ENCODE assay signal across 15 cellular contexts in genomic region chr4:87677731-87678130, GRCh38. TPM values are rescaled to one million over a fixed set of nuclear protein-coding genes. Genes with fewer than 3 reads are reported as not detected.
DNase-seq lines count a peak whose midpoint lies in the region; ATAC-seq and TF ChIP-seq lines count a peak whose summit lies in the region.
"Had no signal": no experiment of that assay in that cellular context is flagged by ENCODE, and none has a peak within 500 bp of the region (broad histone marks: within the 10 kb centered on the region; RNA-seq: fewer than 3 reads in every experiment).

No MANE protein-coding gene starts in this region.

- no peak for TF ChIP-seq EP300 in gastroesophageal sphincter (IDR thresholded peaks at IDR 0.05)

- 32 to 39% methylated on average over 4 to 5 of the region's 7 CpGs for WGBS in gastroesophageal sphincter (ENCODE audit: low coverage in 1 of 2), 2 donors

- peaks cover 0 to 6% (median 0%) of the 10 kb centered on the region in 3 donors for H3K4me1 ChIP-seq in gastroesophageal sphincter
- H3K4me1 ChIP-seq: A549, prostate gland had no signal

- H3K4me3 ChIP-seq in gastroesophageal sphincter = no peak overlapping the region
- H3K4me3 ChIP-seq: A549, body of pancreas, esophagus squamous epithelium, lung, prostate gland had no signal

- TF ChIP-seq POLR2A in gastroesophageal sphincter (IDR thresholded peaks at IDR 0.05) = no peak

- H3K27me3 ChIP-seq in gastroesophageal sphincter = no peaks in the 10 kb centered on the region
- H3K27me3 ChIP-seq: body of pancreas, esophagus squamous epithelium had no signal

- ATAC-seq in GM19468 (IDR thresholded peaks at IDR 0.05; ENCODE audit: extremely low read depth, unreplicated experiment) (peak; percentile 79), HG03095 (IDR thresholded peaks at IDR 0.05; ENCODE audit: unreplicated experiment) (peak; percentile 97), gastroesophageal sphincter (peak; percentile 39)
- ATAC-seq: A549, body of pancreas had no signal

- peak overlapping the region in 1 of 4 donors; percentile 17 for H3K27ac ChIP-seq in gastroesophageal sphincter
- H3K27ac ChIP-seq: A549, body of pancreas, esophagus squamous epithelium, prostate gland had no signal

- no peaks in the 10 kb centered on the region for H3K9me3 ChIP-seq in gastroesophageal sphincter
- H3K9me3 ChIP-seq: body of pancreas, prostate gland had no signal

- DNase-seq in COLO829 (ENCODE audit: low spot score) (peak; percentile 66), NCI-H2107 treated with DMSO at 0.1 percent for 48 hours (lab: John Stamatoyannopoulos, UW; ENCODE audit: unreplicated experiment) (no peak), midbrain (lab: John Stamatoyannopoulos, UW) (no peak), kidney tubule cell (ENCODE audit: low spot score) (no peak), hepatic stellate cell (ENCODE audit: low spot score) (no peak)
- DNase-seq: body of pancreas, esophagus squamous epithelium, KBM-7 had no signal

- no peaks in the 10 kb centered on the region for H3K36me3 ChIP-seq in gastroesophageal sphincter
- H3K36me3 ChIP-seq: esophagus squamous epithelium, prostate gland had no signal

- TF ChIP-seq CTCF in gastroesophageal sphincter (IDR thresholded peaks at IDR 0.05) = no peak

RNA-seq across cellular contexts. Expression of gene DMP1, which starts 27.7 kb away (rescaled TPM):
- total RNA-seq in gastroesophageal sphincter = not detected
- total RNA-seq: body of pancreas; esophagus squamous epithelium; lung; prostate gland; T-helper 1 cell treated with Interleukin-12 subunit alpha and Interleukin-12 subunit beta and Interleukin-4 antibody, amounts not matched to agents 30 ng/mL and 1 ng/mL, for 36 hours had no signal

Comparison
In these comparisons a context has a peak if more than half of its experiments do, and no peak if none do; other contexts are left out.
1. ATAC-seq: peak in every context shown above with its lines; median percentile 97 in HG03095; 79 in GM19468; 39 in gastroesophageal sphincter.